Comparison of ENCODE assay signal across 9 cellular contexts in genomic region chr1:79193211-79194079, GRCh38.
DNase-seq lines count a peak whose midpoint lies in the region; FAIRE-seq and TF ChIP-seq lines count a peak whose summit lies in the region.
"Had no signal": no experiment of that assay in that cellular context is flagged by ENCODE, and none has a peak within 500 bp of the region (broad histone marks: within the 10 kb centered on the region; RNA-seq: fewer than 3 reads in every experiment).

No MANE protein-coding gene starts in this region.

- H3K4me3 Mint-ChIP-seq in activated naive CD4-positive, alpha-beta T cell treated with anti-CD3 and anti-CD28 coated beads for 36 hours: no peak overlapping the region

- no peaks in the 10 kb centered on the region for H3K36me3 Mint-ChIP-seq in activated naive CD4-positive, alpha-beta T cell treated with anti-CD3 and anti-CD28 coated beads for 36 hours (ENCODE audit: low read depth)

- CTCF ChIA-PET in activated naive CD4-positive, alpha-beta T cell treated with anti-CD3 and anti-CD28 coated beads for 36 hours (lab: Charles Lee): no interaction called here

- H3K27ac Mint-ChIP-seq in activated naive CD4-positive, alpha-beta T cell treated with anti-CD3 and anti-CD28 coated beads for 36 hours: no peak overlapping the region

- no peaks in the 10 kb centered on the region for H3K27me3 ChIP-seq in WERI-Rb-1 (ENCODE audit: insufficient read depth, low read depth, severe bottlenecking)
- H3K27me3 ChIP-seq: adrenal gland had no signal

- H3K27me3 Mint-ChIP-seq in activated naive CD4-positive, alpha-beta T cell treated with anti-CD3 and anti-CD28 coated beads for 36 hours (ENCODE audit: low read depth): no peaks in the 10 kb centered on the region

- H3K4me3 ChIP-seq in choroid plexus epithelial cell (ENCODE audit: low read depth, low read length) (peak overlapping the region; percentile 7), WERI-Rb-1 (ENCODE audit: low read depth, low read length) (no peak overlapping the region)
- H3K4me3 ChIP-seq: adrenal gland had no signal

- no peak overlapping the region for H3K27ac ChIP-seq in WERI-Rb-1

- no peak for TF ChIP-seq CTCF in GM20000 (IDR thresholded peaks at IDR 0.05; ENCODE audit: extremely low read depth, missing control alignments)
- TF ChIP-seq CTCF in choroid plexus epithelial cell (conservative IDR thresholded peaks at IDR 0.05; ENCODE audit: low read depth, low read length): no peak
- TF ChIP-seq CTCF in WERI-Rb-1 (IDR thresholded peaks at IDR 0.05; ENCODE audit: low read depth, low read length): no peak

- no peak for FAIRE-seq in urothelium cell line (lab: Jason Lieb, UNC)

- H3K4me1 Mint-ChIP-seq in activated naive CD4-positive, alpha-beta T cell treated with anti-CD3 and anti-CD28 coated beads for 36 hours (ENCODE audit: low read depth): no peaks in the 10 kb centered on the region

- H3K9me3 ChIP-seq in WERI-Rb-1 (ENCODE audit: severe bottlenecking): no peaks in the 10 kb centered on the region
- H3K9me3 ChIP-seq: adrenal gland had no signal

- intact Hi-C loops in activated naive CD4-positive, alpha-beta T cell treated with anti-CD3 and anti-CD28 coated beads for 36 hours (cut with micrococcal nuclease): no loop called here

- no peaks in the 10 kb centered on the region for H3K36me3 ChIP-seq in WERI-Rb-1
- H3K36me3 ChIP-seq: adrenal gland had no signal

- peaks cover 2% of the 10 kb centered on the region for H3K9me3 Mint-ChIP-seq in activated naive CD4-positive, alpha-beta T cell treated with anti-CD3 and anti-CD28 coated beads for 36 hours

- DNase-seq in AG08395 (ENCODE audit: low spot score) (peak; percentile 21), GM20000 (ENCODE audit: low spot score) (peak; percentile 2), HPDE6-E6E7 (ENCODE audit: extremely low spot score) (peak; percentile 20), choroid plexus epithelial cell (ENCODE audit: low read depth) (peak; percentile 75), urothelium cell line (ENCODE audit: low spot score) (peak; percentile 49), WERI-Rb-1 (no peak), ecto neural progenitor cell (ENCODE audit: low spot score) (no peak)
- no peak for DNase-seq in activated naive CD4-positive, alpha-beta T cell treated with anti-CD3 and anti-CD28 coated beads for 36 hours

Comparison
In these comparisons a context has a peak if more than half of its experiments do, and no peak if none do; other contexts are left out.
1. DNase-seq: peak in AG08395 (single experiment), GM20000 (single experiment), HPDE6-E6E7 (single experiment), choroid plexus epithelial cell (single experiment) and urothelium cell line (single experiment); none in activated naive CD4-positive, alpha-beta T cell treated with anti-CD3 and anti-CD28 coated beads for 36 hours (single experiment), WERI-Rb-1 (single experiment) and ecto neural progenitor cell (single experiment).